1 cellular context compared by ENCODE assay signal in the genomic region with DNA sequence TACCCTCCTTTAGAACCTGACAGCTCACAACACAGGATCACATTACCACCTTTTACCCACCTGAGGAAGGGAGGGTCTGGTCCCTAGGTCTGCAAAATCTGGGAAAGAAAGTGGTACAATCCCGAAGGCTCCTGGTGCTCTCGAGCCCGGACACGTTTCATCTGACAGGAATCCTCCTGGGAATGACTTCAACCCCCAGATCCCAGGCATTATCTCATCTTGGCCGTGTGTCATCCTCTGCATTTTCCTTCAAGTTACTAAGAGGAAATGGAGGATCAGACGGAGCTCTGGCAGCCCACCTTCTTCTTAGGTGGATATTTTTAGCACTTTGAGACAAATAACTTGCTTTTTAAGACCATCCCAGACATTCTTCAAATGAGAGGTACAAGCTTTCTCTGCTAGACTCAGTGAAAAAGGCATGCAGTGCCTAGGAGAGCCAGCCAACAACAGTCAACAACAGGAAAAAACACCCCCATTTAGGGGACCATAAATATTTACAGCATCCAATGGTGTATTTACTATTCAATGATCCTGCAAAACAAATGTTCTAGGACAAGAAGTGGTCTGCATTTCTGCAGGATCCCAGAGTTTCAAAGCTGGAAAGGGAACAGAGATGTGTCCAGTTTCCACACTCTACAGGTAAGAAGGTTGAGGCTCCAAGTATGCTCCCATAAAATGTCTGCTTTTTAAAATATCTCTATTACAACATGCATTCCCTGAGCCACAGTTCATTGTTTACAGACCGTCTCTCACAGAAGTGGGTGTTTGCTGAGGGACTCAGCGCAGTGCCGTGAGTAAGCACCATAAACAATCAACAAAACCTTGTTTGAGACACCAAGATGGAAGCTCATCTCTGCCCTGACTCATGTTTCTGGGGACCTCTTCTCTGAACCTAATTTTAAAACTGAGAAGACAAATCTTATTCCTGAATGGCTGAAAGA.
TF ChIP-seq lines count a peak whose summit lies in the region.

No MANE protein-coding gene starts in this region.

TF ChIP-seq in WTC11, 78 proteins besides CTCF, POLR2A, EP300 and RAD21:
- no peak for TF ChIP-seq ZNF219 (CRISPR knock-in tag; IDR thresholded peaks at IDR 0.05; ENCODE audit: borderline replicate concordance)
- 0 out of 2 replicates have a peak, but pooled peaks have one; percentile 26 for TF ChIP-seq GABPB1 (CRISPR knock-in tag; IDR thresholded peaks at IDR 0.05)
